8 cellular contexts compared by ENCODE assay signal in genomic region chr11:111918390-111919256, GRCh38. TPM values are rescaled to one million over a fixed set of nuclear protein-coding genes. Genes with fewer than 3 reads are reported as not detected.
DNase-seq lines count a peak whose midpoint lies in the region; ATAC-seq, FAIRE-seq and TF ChIP-seq lines count a peak whose summit lies in the region.

A gene with protein sequence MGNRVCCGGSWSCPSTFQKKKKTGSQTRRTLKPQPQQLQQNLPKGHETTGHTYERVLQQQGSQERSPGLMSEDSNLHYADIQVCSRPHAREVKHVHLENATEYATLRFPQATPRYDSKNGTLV (plus strand): TSS chr11:111918913. CDS start chr11:111918973, 60 bp downstream.

- no peaks in the 10 kb centered on the region for H3K27me3 ChIP-seq in endocrine pancreas (ENCODE audit: control insufficient read depth, insufficient read depth, low read length)

- no peak within 1 kb of the TSS for H3K9ac ChIP-seq in endocrine pancreas (ENCODE audit: control insufficient read depth, insufficient read depth, low read length)

- no peaks in the 10 kb centered on the region for H3K4me1 ChIP-seq in endocrine pancreas (ENCODE audit: control insufficient read depth, insufficient read depth, low read length)

- no peaks in the 10 kb centered on the region for H3K9me3 ChIP-seq in endocrine pancreas (ENCODE audit: control insufficient read depth, low read length)

- FAIRE-seq in H54 (lab: Jason Lieb, UNC): no peak

- TF ChIP-seq POLR2A in H54 (IDR thresholded peaks at IDR 0.05; ENCODE audit: low read depth, low read length): no peak

- no peak for ATAC-seq in GM19023 (IDR thresholded peaks at IDR 0.05; ENCODE audit: unreplicated experiment)
- ATAC-seq in GM19035 (IDR thresholded peaks at IDR 0.05; ENCODE audit: unreplicated experiment): no peak
- ATAC-seq in HG03442 (IDR thresholded peaks at IDR 0.05; ENCODE audit: unreplicated experiment): no peak

- peak within 1 kb of the TSS; percentile 77 for H3K4me3 ChIP-seq in endocrine pancreas (ENCODE audit: control insufficient read depth, insufficient read depth, low read length)

- peak; percentile 99 for DNase-seq in DMS53 (lab: John Stamatoyannopoulos, UW)
- DNase-seq in NCI-H2081 (lab: John Stamatoyannopoulos, UW): peak; percentile 90 to 98
- DNase-seq in mucosa of gallbladder (ENCODE audit: low spot score): peak; percentile 88
- DNase-seq in H54 (ENCODE audit: insufficient read length, low spot score): no peak

- H3K36me3 ChIP-seq in endocrine pancreas (ENCODE audit: control insufficient read depth, insufficient read depth, low read length): no peaks in the 10 kb centered on the region

RNA-seq across cellular contexts. Expression of the gene that starts here (rescaled TPM):
- 34.4 TPM for total RNA-seq in mucosa of gallbladder
